In genomic region chr9:84141762-84142370, GRCh38 we compare ENCODE assay signal across 19 cellular contexts.
DNase-seq lines count a peak whose midpoint lies in the region; ATAC-seq and TF ChIP-seq lines count a peak whose summit lies in the region.
"Had no signal": no experiment of that assay in that cellular context is flagged by ENCODE, and none has a peak within 500 bp of the region (broad histone marks: within the 10 kb centered on the region; RNA-seq: fewer than 3 reads in every experiment).

No MANE protein-coding gene starts in this region.

- H3K9me3 Mint-ChIP-seq in activated naive CD4-positive, alpha-beta T cell treated with anti-CD3 and anti-CD28 coated beads for 36 hours, result no peaks in the 10 kb centered on the region
- H3K9me3 Mint-ChIP-seq: activated naive CD4-positive, alpha-beta T cell treated with anti-CD3 and anti-CD28 coated beads, Interleukin-2, amount 10 ng/mL, durations not matched to agents 7 days and 5 days; activated T-cell treated with anti-CD3 and anti-CD28 coated beads, Interleukin-2, amount 50 U/mL, for 72 hours had no signal

- peaks cover 45% of the 10 kb centered on the region for H3K27me3 Mint-ChIP-seq in activated naive CD4-positive, alpha-beta T cell treated with anti-CD3 and anti-CD28 coated beads for 36 hours (ENCODE audit: low read depth)

- TF ChIP-seq EP300 in Ishikawa (IDR thresholded peaks at IDR 0.05; ENCODE audit: borderline replicate concordance), result no peak

- H3K36me3 Mint-ChIP-seq in activated naive CD4-positive, alpha-beta T cell treated with anti-CD3 and anti-CD28 coated beads for 36 hours (ENCODE audit: low read depth), result no peaks in the 10 kb centered on the region
- H3K36me3 Mint-ChIP-seq: activated naive CD4-positive, alpha-beta T cell treated with anti-CD3 and anti-CD28 coated beads, Interleukin-2, amount 10 ng/mL, durations not matched to agents 7 days and 5 days had no signal

- intact Hi-C loops in activated naive CD4-positive, alpha-beta T cell treated with anti-CD3 and anti-CD28 coated beads for 36 hours (cut with micrococcal nuclease), result no loop called here

- no peak overlapping the region for H3K27ac Mint-ChIP-seq in activated naive CD4-positive, alpha-beta T cell treated with anti-CD3 and anti-CD28 coated beads for 36 hours
- H3K27ac Mint-ChIP-seq: activated CD4-positive, alpha-beta T cell treated with anti-CD3 and anti-CD28 coated beads for 36 hours; activated naive CD4-positive, alpha-beta T cell treated with anti-CD3 and anti-CD28 coated beads, Interleukin-2, amount 10 ng/mL, durations not matched to agents 7 days and 5 days; activated T-cell treated with anti-CD3 and anti-CD28 coated beads, Interleukin-2, amount 50 U/mL, for 72 hours had no signal

- H3K4me1 Mint-ChIP-seq in activated naive CD4-positive, alpha-beta T cell treated with anti-CD3 and anti-CD28 coated beads for 36 hours (ENCODE audit: low read depth), result peaks cover 9% of the 10 kb centered on the region

- no peak overlapping the region for H3K4me3 Mint-ChIP-seq in activated naive CD4-positive, alpha-beta T cell treated with anti-CD3 and anti-CD28 coated beads for 36 hours
- H3K4me3 Mint-ChIP-seq: activated CD4-positive, alpha-beta T cell treated with anti-CD3 and anti-CD28 coated beads for 36 hours; activated naive CD4-positive, alpha-beta T cell treated with anti-CD3 and anti-CD28 coated beads, Interleukin-2, amount 10 ng/mL, durations not matched to agents 7 days and 5 days; activated T-cell treated with anti-CD3 and anti-CD28 coated beads, Interleukin-2, amount 50 U/mL, for 72 hours had no signal

- DNase-seq in DMS 273 (lab: John Stamatoyannopoulos, UW; ENCODE audit: unreplicated experiment) (peak; percentile 68), DMS 273 treated with DMSO at 0.1 percent for 48 hours (lab: John Stamatoyannopoulos, UW) (no peak), NCI-H2171 treated with DMSO at 0.1 percent for 48 hours (lab: John Stamatoyannopoulos, UW) (peak; percentile 89), iPS-NIHi11 (ENCODE audit: low spot score) (peak; percentile 52)
- DNase-seq in activated naive CD4-positive, alpha-beta T cell treated with anti-CD3 and anti-CD28 coated beads for 36 hours, result no peak
- DNase-seq: activated CD4-positive, alpha-beta T cell treated with anti-CD3 and anti-CD28 coated beads for 36 hours; activated naive CD4-positive, alpha-beta T cell treated with anti-CD3 and anti-CD28 coated beads, Interleukin-2, amount 10 ng/mL, durations not matched to agents 7 days and 5 days; activated T-cell treated with anti-CD3 and anti-CD28 coated beads, Interleukin-2, amount 50 U/mL, for 72 hours; AML-193; amygdala; MG63; SHP77 treated with DMSO at 0.1 percent for 48 hours; stimulated activated CD4-positive, alpha-beta T cell treated with anti-CD3 and anti-CD28 coated beads, Interleukin-4, amount 100 ng/mL, for 1 hour; stimulated activated naive CD8-positive, alpha-beta T cell treated with anti-CD3 and anti-CD28 coated beads, Interleukin-15, Interleukin-2, amounts not matched to agents 100 U/mL and 50 U/mL, for 24 hours; T-helper 1 cell; thyroid gland had no signal

- TF ChIP-seq RAD21 in Ishikawa (IDR thresholded peaks at IDR 0.05; ENCODE audit: low read depth), result no peak

- CTCF ChIA-PET in activated naive CD4-positive, alpha-beta T cell treated with anti-CD3 and anti-CD28 coated beads for 36 hours (lab: Charles Lee), result interaction anchor here (0.9 kb wide), 1 partner anchor 32 kb away, joined by 3 read pairs; no protein-coding TSS in a partner anchor

- ATAC-seq in GM21576 (IDR thresholded peaks at IDR 0.05; ENCODE audit: unreplicated experiment) (no peak), GM19035 (IDR thresholded peaks at IDR 0.05; ENCODE audit: unreplicated experiment) (no peak)
- ATAC-seq: activated CD4-positive, alpha-beta T cell treated with anti-CD3 and anti-CD28 coated beads for 36 hours; activated T-cell treated with anti-CD3 and anti-CD28 coated beads, Interleukin-2, amount 50 U/mL, for 72 hours; stimulated activated naive CD8-positive, alpha-beta T cell treated with anti-CD3 and anti-CD28 coated beads, Interleukin-15, Interleukin-2, amounts not matched to agents 100 U/mL and 50 U/mL, for 24 hours had no signal

TF ChIP-seq in Ishikawa, 13 proteins besides CTCF, POLR2A, EP300 and RAD21:
- no peak for TF ChIP-seq FOXM1 (IDR thresholded peaks at IDR 0.05; ENCODE audit: borderline replicate concordance, low read depth)
- no peak for TF ChIP-seq EGR1 (IDR thresholded peaks at IDR 0.05)
- TF ChIP-seq CREB1 (IDR thresholded peaks at IDR 0.05; ENCODE audit: low read depth), result no peak
- no peak for TF ChIP-seq TCF12 (IDR thresholded peaks at IDR 0.05; ENCODE audit: low read depth)
- TF ChIP-seq TEAD4 (IDR thresholded peaks at IDR 0.05), result 0 out of 2 replicates have a peak, but pooled peaks have one; percentile 7
- no peak for TF ChIP-seq YY1 (IDR thresholded peaks at IDR 0.05; ENCODE audit: low read depth)
- no peak for TF ChIP-seq USF1 (IDR thresholded peaks at IDR 0.05)
- no peak for TF ChIP-seq ZBTB7A (IDR thresholded peaks at IDR 0.05; ENCODE audit: low read depth)
- TF ChIP-seq TAF1 (IDR thresholded peaks at IDR 0.05; ENCODE audit: low read depth), result no peak

Comparison
In these comparisons a context has a peak if more than half of its experiments do, and no peak if none do; other contexts are left out.
1. DNase-seq: peak in DMS 273 (single experiment), NCI-H2171 treated with DMSO at 0.1 percent for 48 hours (single experiment) and iPS-NIHi11 (single experiment); none in DMS 273 treated with DMSO at 0.1 percent for 48 hours (single experiment) and activated naive CD4-positive, alpha-beta T cell treated with anti-CD3 and anti-CD28 coated beads for 36 hours (single experiment).